Comparison of ENCODE assay signal across 17 cellular contexts in the genomic region with DNA sequence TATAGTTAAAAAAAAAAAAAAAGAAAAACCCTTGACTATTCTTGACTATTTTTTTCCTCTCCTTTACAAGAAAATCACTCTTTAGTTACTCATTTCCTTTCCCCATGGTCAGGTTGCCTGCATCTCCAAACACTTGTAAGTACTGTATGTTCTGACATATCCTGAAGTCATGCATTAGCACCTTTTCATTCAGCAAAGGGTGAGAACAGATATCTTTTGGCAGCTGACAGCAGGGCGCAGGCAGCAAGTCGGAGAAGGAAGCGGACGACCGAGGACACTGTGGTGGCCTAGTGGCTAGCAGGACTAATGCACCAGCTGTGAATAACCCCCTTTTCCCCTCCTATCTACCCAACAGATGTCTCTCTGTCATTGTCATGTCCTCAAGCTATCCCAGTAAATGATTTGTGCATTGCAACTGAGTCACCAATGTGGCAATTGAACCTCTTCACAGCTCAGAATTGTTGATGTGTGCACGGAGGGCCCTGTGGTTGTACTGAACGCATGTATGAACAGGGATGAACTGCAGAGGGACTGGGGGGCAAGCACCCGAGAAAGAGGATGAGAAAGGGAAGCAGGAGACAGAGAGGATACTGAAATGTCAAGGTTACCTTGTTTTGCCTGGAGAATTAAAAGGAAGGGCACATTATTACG.
DNase-seq lines count a peak whose midpoint lies in the region; ATAC-seq and TF ChIP-seq lines count a peak whose summit lies in the region.
"Had no signal": no experiment of that assay in that cellular context is flagged by ENCODE, and none has a peak within 500 bp of the region (broad histone marks: within the 10 kb centered on the region; RNA-seq: fewer than 3 reads in every experiment).

No MANE protein-coding gene starts in this region.

- H3K4me1 Mint-ChIP-seq in chondrocyte (ENCODE audit: low read depth) = peaks cover 23% of the 10 kb centered on the region
- no peaks in the 10 kb centered on the region for H3K4me1 Mint-ChIP-seq in progenitor cell of endocrine pancreas (ENCODE audit: low read depth)

- peak overlapping the region; percentile 27 for H3K27ac ChIP-seq in ACC112 (ENCODE audit: low read depth, low read length)
- H3K27ac ChIP-seq: ascending aorta, Peyer's patch, transverse colon had no signal

- H2AFZ ChIP-seq in ACC112 (ENCODE audit: low read length, unreplicated experiment) = no peak overlapping the region

- H3K4me3 Mint-ChIP-seq in chondrocyte (ENCODE audit: unreplicated experiment) = no peak overlapping the region
- H3K4me3 Mint-ChIP-seq in progenitor cell of endocrine pancreas (ENCODE audit: low read depth) = no peak overlapping the region
- H3K4me3 Mint-ChIP-seq: activated CD8-positive, alpha-beta T cell treated with anti-CD3 and anti-CD28 coated beads, Interleukin-2, amount 10 ng/mL, durations not matched to agents 7 days and 5 days; T-helper 2 cell treated with Interferon-gamma antibody and Interleukin-4, amounts not matched to agents 5 μg/mL and 100 μg/mL, for 36 hours had no signal

- H3K27me3 ChIP-seq in ACC112 (ENCODE audit: insufficient read depth, low read length) (no peaks in the 10 kb centered on the region), kidney epithelial cell (ENCODE audit: control insufficient read depth, insufficient read depth, low read length) (no peaks in the 10 kb centered on the region)
- H3K27me3 ChIP-seq: ascending aorta, Peyer's patch, transverse colon had no signal

- H3K27ac Mint-ChIP-seq in chondrocyte (ENCODE audit: unreplicated experiment) (peak overlapping the region; percentile 22), progenitor cell of endocrine pancreas (no peak overlapping the region)
- H3K27ac Mint-ChIP-seq: activated CD8-positive, alpha-beta T cell treated with anti-CD3 and anti-CD28 coated beads, Interleukin-2, amount 10 ng/mL, durations not matched to agents 7 days and 5 days; T-helper 2 cell treated with Interferon-gamma antibody and Interleukin-4, amounts not matched to agents 5 μg/mL and 100 μg/mL, for 36 hours had no signal

- ATAC-seq in left lobe of liver = no peak
- ATAC-seq: activated CD8-positive, alpha-beta T cell treated with anti-CD3 and anti-CD28 coated beads, Interleukin-2, amount 10 ng/mL, durations not matched to agents 7 days and 5 days had no signal

- H3K36me3 Mint-ChIP-seq in chondrocyte (ENCODE audit: low read depth) = no peaks in the 10 kb centered on the region
- no peaks in the 10 kb centered on the region for H3K36me3 Mint-ChIP-seq in progenitor cell of endocrine pancreas (ENCODE audit: insufficient read depth)

- TF ChIP-seq CTCF in chondrocyte (IDR thresholded peaks at IDR 0.05) (no peak), kidney epithelial cell (IDR thresholded peaks at IDR 0.05; ENCODE audit: insufficient read depth, low read length, poor library complexity, severe bottlenecking) (no peak), progenitor cell of endocrine pancreas (IDR thresholded peaks at IDR 0.05; ENCODE audit: unreplicated experiment) (no peak)

- DNase-seq in NCI-H82 (lab: John Stamatoyannopoulos, UW) (peak; percentile 35), chondrocyte (ENCODE audit: low spot score) (no peak), kidney epithelial cell (ENCODE audit: low read depth) (peak; percentile 32), progenitor cell of endocrine pancreas (ENCODE audit: low spot score, unreplicated experiment) (no peak), T1000 (lab: John Stamatoyannopoulos, UW) (no peak), left lobe of liver (ENCODE audit: low spot score) (no peak), NOMO-1 treated with DMSO at 0.1 percent for 48 hours (lab: John Stamatoyannopoulos, UW; ENCODE audit: unreplicated experiment) (no peak)
- DNase-seq: activated CD8-positive, alpha-beta T cell treated with anti-CD3 and anti-CD28 coated beads, Interleukin-2, amount 10 ng/mL, durations not matched to agents 7 days and 5 days; midbrain; NCI-H1105 treated with DMSO at 0.1 percent for 48 hours; NCI-H446 treated with DMSO at 0.1 percent for 48 hours; Peyer's patch; stimulated activated CD8-positive, alpha-beta memory T cell treated with anti-CD3 and anti-CD28 coated beads, Interleukin-4, amount 100 ng/mL, for 48 hours; transverse colon had no signal

- H3K79me2 ChIP-seq in ACC112 (ENCODE audit: control insufficient read depth, insufficient read depth, low read length, unreplicated experiment) = no peaks in the 10 kb centered on the region

- H3K36me3 ChIP-seq in ACC112 (ENCODE audit: insufficient read depth, low read length) = no peaks in the 10 kb centered on the region
- H3K36me3 ChIP-seq in kidney epithelial cell (ENCODE audit: control insufficient read depth, insufficient read depth, low read length) = no peaks in the 10 kb centered on the region
- H3K36me3 ChIP-seq: ascending aorta, Peyer's patch, transverse colon had no signal

- peaks cover 27% of the 10 kb centered on the region for H3K4me1 ChIP-seq in ACC112 (ENCODE audit: control insufficient read depth, insufficient read depth, low read length, unreplicated experiment)
- H3K4me1 ChIP-seq: ascending aorta, Peyer's patch, transverse colon had no signal

- peaks cover 3% of the 10 kb centered on the region for H3K9me3 Mint-ChIP-seq in chondrocyte (ENCODE audit: low read depth)
- H3K9me3 Mint-ChIP-seq in progenitor cell of endocrine pancreas (ENCODE audit: low read depth) = no peaks in the 10 kb centered on the region

- H3K4me3 ChIP-seq in ACC112 (ENCODE audit: low read depth, low read length) (no peak overlapping the region), kidney epithelial cell (ENCODE audit: low read depth, low read length) (no peak overlapping the region)
- H3K4me3 ChIP-seq: ascending aorta, Peyer's patch, transverse colon had no signal

- H3K27me3 Mint-ChIP-seq in chondrocyte (ENCODE audit: low read depth) = no peaks in the 10 kb centered on the region
- peaks cover 2% of the 10 kb centered on the region for H3K27me3 Mint-ChIP-seq in progenitor cell of endocrine pancreas

Comparison
In these comparisons a context has a peak if more than half of its experiments do, and no peak if none do; other contexts are left out.
1. DNase-seq: peak in NCI-H82 (single experiment) and kidney epithelial cell (single experiment); none in chondrocyte (single experiment), progenitor cell of endocrine pancreas (single experiment), T1000 (single experiment), left lobe of liver (single experiment) and NOMO-1 treated with DMSO at 0.1 percent for 48 hours (single experiment).